Comparison of ENCODE assay signal across 14 cellular contexts in genomic region chr3:186815490-186815889, GRCh38. TPM values are rescaled to one million over a fixed set of nuclear protein-coding genes. Genes with fewer than 3 reads are reported as not detected.
DNase-seq lines count a peak whose midpoint lies in the region; ATAC-seq and TF ChIP-seq lines count a peak whose summit lies in the region.
"Had no signal": no experiment of that assay in that cellular context is flagged by ENCODE, and none has a peak within 500 bp of the region (broad histone marks: within the 10 kb centered on the region; RNA-seq: fewer than 3 reads in every experiment).

No MANE protein-coding gene starts in this region.

- no peaks in the 10 kb centered on the region for H3K36me3 Mint-ChIP-seq in activated CD4-positive, alpha-beta memory T cell treated with anti-CD3 and anti-CD28 coated beads, Interleukin-2, amount 10 ng/mL, durations not matched to agents 7 days and 5 days (ENCODE audit: low read depth)
- no peaks in the 10 kb centered on the region for H3K36me3 Mint-ChIP-seq in activated CD4-positive, alpha-beta memory T cell treated with anti-CD3 and anti-CD28 coated beads for 36 hours

- in situ Hi-C loops in brain microvascular endothelial cell (cut with HindIII; ENCODE audit: low pct_ligation_motif_present, low sequenced_read_pairs) = loop anchor here (25.0 kb wide), 1 partner anchor 203 kb away; the partner anchor contains the start of gene AHSG

- H3K27ac ChIP-seq in brain microvascular endothelial cell = no peak overlapping the region
- no peak overlapping the region for H3K27ac ChIP-seq in upper lobe of right lung
- no peak overlapping the region for H3K27ac ChIP-seq in right atrium auricular region
- H3K27ac ChIP-seq in substantia nigra (ENCODE audit: low read depth, low read length, poor library complexity, severe bottlenecking) = no peak overlapping the region
- H3K27ac ChIP-seq: epithelial cell of prostate had no signal

- H3K4me3 ChIP-seq in brain microvascular endothelial cell (ENCODE audit: low read depth, low read length) (no peak overlapping the region), upper lobe of right lung (no peak overlapping the region), right atrium auricular region (no peak overlapping the region)

- CTCF ChIA-PET in activated CD4-positive, alpha-beta memory T cell treated with anti-CD3 and anti-CD28 coated beads, Interleukin-2, amount 10 ng/mL, durations not matched to agents 7 days and 5 days (lab: Charles Lee) = interaction anchor here (1.0 kb wide), 1 partner anchor 199 kb away, joined by 3 read pairs; no protein-coding TSS in a partner anchor
- CTCF ChIA-PET in activated CD4-positive, alpha-beta memory T cell treated with anti-CD3 and anti-CD28 coated beads for 36 hours (lab: Charles Lee) = no interaction called here

- H3K4me1 ChIP-seq in upper lobe of right lung = no peaks in the 10 kb centered on the region
- H3K4me1 ChIP-seq in right atrium auricular region = no peaks in the 10 kb centered on the region

- H3K4me1 Mint-ChIP-seq in activated CD4-positive, alpha-beta memory T cell treated with anti-CD3 and anti-CD28 coated beads, Interleukin-2, amount 10 ng/mL, durations not matched to agents 7 days and 5 days = peaks cover 8% of the 10 kb centered on the region
- H3K4me1 Mint-ChIP-seq in activated CD4-positive, alpha-beta memory T cell treated with anti-CD3 and anti-CD28 coated beads for 36 hours (ENCODE audit: low read depth) = no peaks in the 10 kb centered on the region
- H3K4me1 Mint-ChIP-seq: B cell had no signal

- ATAC-seq in upper lobe of right lung = peak; percentile 68
- ATAC-seq: left lobe of liver had no signal

- H3K27me3 Mint-ChIP-seq in activated CD4-positive, alpha-beta memory T cell treated with anti-CD3 and anti-CD28 coated beads, Interleukin-2, amount 10 ng/mL, durations not matched to agents 7 days and 5 days = no peaks in the 10 kb centered on the region
- no peaks in the 10 kb centered on the region for H3K27me3 Mint-ChIP-seq in activated CD4-positive, alpha-beta memory T cell treated with anti-CD3 and anti-CD28 coated beads for 36 hours

- H3K27ac Mint-ChIP-seq in activated CD4-positive, alpha-beta memory T cell treated with anti-CD3 and anti-CD28 coated beads, Interleukin-2, amount 10 ng/mL, durations not matched to agents 7 days and 5 days = no peak overlapping the region
- no peak overlapping the region for H3K27ac Mint-ChIP-seq in activated CD4-positive, alpha-beta memory T cell treated with anti-CD3 and anti-CD28 coated beads for 36 hours
- H3K27ac Mint-ChIP-seq: B cell had no signal

- H3K36me3 ChIP-seq in brain microvascular endothelial cell (replicated peaks) (no peaks in the 10 kb centered on the region), upper lobe of right lung (no peaks in the 10 kb centered on the region), right atrium auricular region (no peaks in the 10 kb centered on the region)

- intact Hi-C loops in activated CD4-positive, alpha-beta memory T cell treated with anti-CD3 and anti-CD28 coated beads for 36 hours (cut with micrococcal nuclease) = no loop called here
- intact Hi-C loops in upper lobe of right lung (cut with DNase I) = loop anchor here (5.0 kb wide), 1 partner anchor 203 kb away; the partner anchor contains the start of gene AHSG
- intact Hi-C loops in cardiac septum (cut with DNase I) = no loop called here

- peak; percentile 9 for DNase-seq in activated CD4-positive, alpha-beta memory T cell treated with anti-CD3 and anti-CD28 coated beads, Interleukin-2, amount 10 ng/mL, durations not matched to agents 7 days and 5 days
- no peak for DNase-seq in activated CD4-positive, alpha-beta memory T cell treated with anti-CD3 and anti-CD28 coated beads for 36 hours
- peak; percentile 31 for DNase-seq in NCI-H774 (lab: John Stamatoyannopoulos, UW)
- DNase-seq in brain microvascular endothelial cell = peak; percentile 47
- DNase-seq in upper lobe of right lung = no peak
- no peak for DNase-seq in right atrium auricular region (ENCODE audit: low spot score)
- no peak for DNase-seq in cardiac septum (ENCODE audit: low spot score)
- no peak for DNase-seq in substantia nigra (lab: John Stamatoyannopoulos, UW)
- DNase-seq: activated CD8-positive, alpha-beta memory T cell treated with anti-CD3 and anti-CD28 coated beads for 24 hours; NCI-H1105 treated with DMSO at 0.1 percent for 48 hours; SHP77 had no signal

- POLR2A ChIA-PET in activated CD4-positive, alpha-beta memory T cell treated with anti-CD3 and anti-CD28 coated beads, Interleukin-2, amount 10 ng/mL, durations not matched to agents 7 days and 5 days (lab: Charles Lee) = interaction anchor here (1.0 kb wide), 1 partner anchor 11 kb away, joined by 3 read pairs; no protein-coding TSS in a partner anchor
- POLR2A ChIA-PET in activated CD4-positive, alpha-beta memory T cell treated with anti-CD3 and anti-CD28 coated beads for 36 hours (lab: Charles Lee) = no interaction called here

- no peaks in the 10 kb centered on the region for H3K9me3 Mint-ChIP-seq in activated CD4-positive, alpha-beta memory T cell treated with anti-CD3 and anti-CD28 coated beads, Interleukin-2, amount 10 ng/mL, durations not matched to agents 7 days and 5 days
- no peaks in the 10 kb centered on the region for H3K9me3 Mint-ChIP-seq in activated CD4-positive, alpha-beta memory T cell treated with anti-CD3 and anti-CD28 coated beads for 36 hours

- H3K27me3 ChIP-seq in brain microvascular endothelial cell (replicated peaks) (no peaks in the 10 kb centered on the region), upper lobe of right lung (peaks cover 6% of the 10 kb centered on the region), right atrium auricular region (no peaks in the 10 kb centered on the region)

- no peaks in the 10 kb centered on the region for H3K9me3 ChIP-seq in upper lobe of right lung
- H3K9me3 ChIP-seq in right atrium auricular region = no peaks in the 10 kb centered on the region

- TF ChIP-seq CTCF in brain microvascular endothelial cell (IDR thresholded peaks at IDR 0.05; ENCODE audit: low read depth, low read length, missing control alignments) (no peak), upper lobe of right lung (IDR thresholded peaks at IDR 0.05) (no peak), right atrium auricular region (IDR thresholded peaks at IDR 0.05) (no peak)

- H3K4me3 Mint-ChIP-seq in activated CD4-positive, alpha-beta memory T cell treated with anti-CD3 and anti-CD28 coated beads, Interleukin-2, amount 10 ng/mL, durations not matched to agents 7 days and 5 days = no peak overlapping the region
- H3K4me3 Mint-ChIP-seq in activated CD4-positive, alpha-beta memory T cell treated with anti-CD3 and anti-CD28 coated beads for 36 hours = no peak overlapping the region
- H3K4me3 Mint-ChIP-seq: B cell had no signal

RNA-seq across cellular contexts. Expression of gene RFC4, which starts 9.2 kb away (rescaled TPM):
- 10 to 100 TPM; 85.5 to 89.3 TPM for total RNA-seq in activated CD4-positive, alpha-beta memory T cell treated with anti-CD3 and anti-CD28 coated beads, Interleukin-2, amount 10 ng/mL, durations not matched to agents 7 days and 5 days
- 100 to 1,000 TPM; 118 to 127 TPM for total RNA-seq in activated CD4-positive, alpha-beta memory T cell treated with anti-CD3 and anti-CD28 coated beads for 36 hours
- total RNA-seq in upper lobe of right lung (8.3 TPM), right atrium auricular region (1 to 10 TPM; 7.2 to 8.9 TPM), cardiac septum (6.4 TPM)

RNA-seq across cellular contexts. Expression of gene ADIPOQ, which starts 27.0 kb away (rescaled TPM):
- total RNA-seq in activated CD4-positive, alpha-beta memory T cell treated with anti-CD3 and anti-CD28 coated beads, Interleukin-2, amount 10 ng/mL, durations not matched to agents 7 days and 5 days = not detected
- total RNA-seq in activated CD4-positive, alpha-beta memory T cell treated with anti-CD3 and anti-CD28 coated beads for 36 hours = not detected
- total RNA-seq in upper lobe of right lung (not detected), right atrium auricular region (10 to 100 TPM in 1 of 2 donors, 1 to 10 TPM in 1; 2.4 to 19.1 TPM), cardiac septum (1.5 TPM)
- total RNA-seq: B cell, left lobe of liver had no signal

RNA-seq across cellular contexts. Expression of gene EIF4A2, which starts 32.1 kb away (rescaled TPM):
- 100 to 1,000 TPM; 385 to 388 TPM for total RNA-seq in activated CD4-positive, alpha-beta memory T cell treated with anti-CD3 and anti-CD28 coated beads, Interleukin-2, amount 10 ng/mL, durations not matched to agents 7 days and 5 days
- total RNA-seq in activated CD4-positive, alpha-beta memory T cell treated with anti-CD3 and anti-CD28 coated beads for 36 hours = 100 to 1,000 TPM; 390 to 393 TPM
- 405 TPM for total RNA-seq in upper lobe of right lung
- 100 to 1,000 TPM; 302 to 323 TPM for total RNA-seq in right atrium auricular region
- total RNA-seq in cardiac septum = 361 TPM

Comparison
In these comparisons a context has a peak if more than half of its experiments do, and no peak if none do; other contexts are left out.
1. DNase-seq: peak in activated CD4-positive, alpha-beta memory T cell treated with anti-CD3 and anti-CD28 coated beads, Interleukin-2, amount 10 ng/mL, durations not matched to agents 7 days and 5 days (single experiment), NCI-H774 (single experiment) and brain microvascular endothelial cell (single experiment); none in activated CD4-positive, alpha-beta memory T cell treated with anti-CD3 and anti-CD28 coated beads for 36 hours (single experiment), upper lobe of right lung (single experiment), right atrium auricular region (single experiment), cardiac septum (single experiment) and substantia nigra (0 of 49).